In genomic region chr1:10308001-10308400, GRCh38 we compare ENCODE assay signal across 14 cellular contexts.
A peak's percentile ranks its signal among the peaks of the same experiment; 100 is the strongest.
DNase-seq lines count a peak whose midpoint lies in the region; ATAC-seq, FAIRE-seq and TF ChIP-seq lines count a peak whose summit lies in the region.
"Had no signal": no experiment of that assay in that cellular context is flagged by ENCODE, and none has a peak within 500 bp of the region (broad histone marks: within the 10 kb centered on the region; RNA-seq: fewer than 3 reads in every experiment).

No MANE protein-coding gene starts in this region.

- peaks cover 8% of the 10 kb centered on the region for H3K36me3 Mint-ChIP-seq in activated naive CD4-positive, alpha-beta T cell treated with anti-CD3 and anti-CD28 coated beads, Interleukin-2, amount 10 ng/mL, durations not matched to agents 7 days and 5 days
- H3K36me3 Mint-ChIP-seq in activated naive CD4-positive, alpha-beta T cell treated with anti-CD3 and anti-CD28 coated beads, Interleukin-2, amount 50 U/mL, for 72 hours = no peaks in the 10 kb centered on the region

- ATAC-seq in activated naive CD4-positive, alpha-beta T cell treated with anti-CD3 and anti-CD28 coated beads, Interleukin-2, amount 50 U/mL, for 72 hours = no peak
- no peak for ATAC-seq in GM21423 (IDR thresholded peaks at IDR 0.05; ENCODE audit: unreplicated experiment)
- ATAC-seq in HG03469 (IDR thresholded peaks at IDR 0.05; ENCODE audit: unreplicated experiment) = no peak

- no peaks in the 10 kb centered on the region for H3K9me3 Mint-ChIP-seq in activated naive CD4-positive, alpha-beta T cell treated with anti-CD3 and anti-CD28 coated beads, Interleukin-2, amount 10 ng/mL, durations not matched to agents 7 days and 5 days
- no peaks in the 10 kb centered on the region for H3K9me3 Mint-ChIP-seq in activated naive CD4-positive, alpha-beta T cell treated with anti-CD3 and anti-CD28 coated beads, Interleukin-2, amount 50 U/mL, for 72 hours

- H3K4me1 ChIP-seq in esophagus squamous epithelium (peaks cover 0 to 9% (median 0%) of the 10 kb centered on the region in 3 donors), small intestine (ENCODE audit: control insufficient read depth in 2 of 2, insufficient read depth in 1 of 2, low read depth in 1 of 2, low read length in 1 of 2) (no peaks in the 10 kb centered on the region)
- H3K4me1 ChIP-seq: BE2C had no signal

- H3K4me3 ChIP-seq in esophagus squamous epithelium (no peak overlapping the region), small intestine (ENCODE audit: low read depth in 1 of 2, low read length in 2 of 2) (no peak overlapping the region)

- no peak overlapping the region for H3K27ac Mint-ChIP-seq in activated naive CD4-positive, alpha-beta T cell treated with anti-CD3 and anti-CD28 coated beads, Interleukin-2, amount 10 ng/mL, durations not matched to agents 7 days and 5 days
- H3K27ac Mint-ChIP-seq in activated naive CD4-positive, alpha-beta T cell treated with anti-CD3 and anti-CD28 coated beads, Interleukin-2, amount 50 U/mL, for 72 hours = no peak overlapping the region

- no peak for FAIRE-seq in small intestine (lab: Jason Lieb, UNC)

- H3K27me3 ChIP-seq in esophagus squamous epithelium = no peaks in the 10 kb centered on the region
- no peaks in the 10 kb centered on the region for H3K27me3 ChIP-seq in small intestine (ENCODE audit: control insufficient read depth in 2 of 2, insufficient read depth in 2 of 2, low read length in 2 of 2)
- H3K27me3 ChIP-seq: BE2C had no signal

- H3K4me1 Mint-ChIP-seq in activated naive CD4-positive, alpha-beta T cell treated with anti-CD3 and anti-CD28 coated beads, Interleukin-2, amount 10 ng/mL, durations not matched to agents 7 days and 5 days = peaks cover 8% of the 10 kb centered on the region

- H3K36me3 ChIP-seq in esophagus squamous epithelium = peaks cover 0 to 58% (median 13%) of the 10 kb centered on the region in 3 donors
- H3K36me3 ChIP-seq in small intestine (ENCODE audit: control insufficient read depth in 2 of 2, insufficient read depth in 2 of 2, low read length in 2 of 2) = peaks cover 0 to 18% of the 10 kb centered on the region in 2 donors

- H3K27me3 Mint-ChIP-seq in activated naive CD4-positive, alpha-beta T cell treated with anti-CD3 and anti-CD28 coated beads, Interleukin-2, amount 10 ng/mL, durations not matched to agents 7 days and 5 days = no peaks in the 10 kb centered on the region

- H3K27ac ChIP-seq in esophagus squamous epithelium (peak overlapping the region in 3 of 4 donors; percentile 3 to 32 (median 7)), small intestine (ENCODE audit: low read depth in 1 of 2, low read length in 1 of 2) (peak overlapping the region in 1 of 2 donors; percentile 63)

- no peak for TF ChIP-seq CTCF in esophagus squamous epithelium (IDR thresholded peaks at IDR 0.05)

- WGBS in esophagus squamous epithelium, 2 donors = 67 to 80% methylated on average over 3 of the region's 3 CpGs
- WGBS in small intestine, 3 donors = 65 to 77% (median 76%) methylated on average over 3 of the region's 3 CpGs

- peak; percentile 24 for DNase-seq in activated naive CD4-positive, alpha-beta T cell treated with anti-CD3 and anti-CD28 coated beads, Interleukin-2, amount 10 ng/mL, durations not matched to agents 7 days and 5 days
- no peak for DNase-seq in activated naive CD4-positive, alpha-beta T cell treated with anti-CD3 and anti-CD28 coated beads, Interleukin-2, amount 50 U/mL, for 72 hours (ENCODE audit: low spot score in 2 of 2)
- DNase-seq in T-helper 9 cell = peak; percentile 23
- DNase-seq in esophagus squamous epithelium (lab: John Stamatoyannopoulos, UW) = no peak
- peak; percentile 19 for DNase-seq in small intestine
- DNase-seq in NCI-H187 (lab: John Stamatoyannopoulos, UW) = no peak
- DNase-seq: BE2C, cerebellar nuclear complex, DMS79 treated with DMSO at 0.1 percent for 48 hours, NCI-H1436, retina, Right ventricle myocardium superior had no signal

- H3K9me3 ChIP-seq in esophagus squamous epithelium = no peaks in the 10 kb centered on the region
- no peaks in the 10 kb centered on the region for H3K9me3 ChIP-seq in small intestine (ENCODE audit: control insufficient read depth, low read depth)
- H3K9me3 ChIP-seq: BE2C had no signal

- H3K4me3 Mint-ChIP-seq in activated naive CD4-positive, alpha-beta T cell treated with anti-CD3 and anti-CD28 coated beads, Interleukin-2, amount 10 ng/mL, durations not matched to agents 7 days and 5 days = no peak overlapping the region

- TF ChIP-seq POLR2A in esophagus squamous epithelium (IDR thresholded peaks at IDR 0.05) = no peak

- CTCF ChIA-PET in activated naive CD4-positive, alpha-beta T cell treated with anti-CD3 and anti-CD28 coated beads, Interleukin-2, amount 10 ng/mL, durations not matched to agents 7 days and 5 days (lab: Charles Lee) = no interaction called here

- intact Hi-C loops in esophagus squamous epithelium (cut with DNase I) = no loop called here

Comparison
In these comparisons a context has a peak if more than half of its experiments do, and no peak if none do; other contexts are left out.
1. DNase-seq: peak in activated naive CD4-positive, alpha-beta T cell treated with anti-CD3 and anti-CD28 coated beads, Interleukin-2, amount 10 ng/mL, durations not matched to agents 7 days and 5 days (single experiment), T-helper 9 cell (single experiment) and small intestine (single experiment); none in activated naive CD4-positive, alpha-beta T cell treated with anti-CD3 and anti-CD28 coated beads, Interleukin-2, amount 50 U/mL, for 72 hours (0 of 2), esophagus squamous epithelium (single experiment) and NCI-H187 (0 of 2).